Comparison of ENCODE assay signal across 1 cellular context in genomic region chr20:45365444-45365970, GRCh38.
TF ChIP-seq lines count a peak whose summit lies in the region.

No MANE protein-coding gene starts in this region.

TF ChIP-seq in neural cell, 6 proteins besides CTCF, POLR2A, EP300 and RAD21:
- TF ChIP-seq EZH2 (IDR thresholded peaks at IDR 0.05; ENCODE audit: borderline replicate concordance, insufficient read depth, low read length, poor library complexity, severe bottlenecking): no peak
- no peak for TF ChIP-seq POLR2AphosphoS5 (IDR thresholded peaks at IDR 0.05)
- TF ChIP-seq, protein P1, sequence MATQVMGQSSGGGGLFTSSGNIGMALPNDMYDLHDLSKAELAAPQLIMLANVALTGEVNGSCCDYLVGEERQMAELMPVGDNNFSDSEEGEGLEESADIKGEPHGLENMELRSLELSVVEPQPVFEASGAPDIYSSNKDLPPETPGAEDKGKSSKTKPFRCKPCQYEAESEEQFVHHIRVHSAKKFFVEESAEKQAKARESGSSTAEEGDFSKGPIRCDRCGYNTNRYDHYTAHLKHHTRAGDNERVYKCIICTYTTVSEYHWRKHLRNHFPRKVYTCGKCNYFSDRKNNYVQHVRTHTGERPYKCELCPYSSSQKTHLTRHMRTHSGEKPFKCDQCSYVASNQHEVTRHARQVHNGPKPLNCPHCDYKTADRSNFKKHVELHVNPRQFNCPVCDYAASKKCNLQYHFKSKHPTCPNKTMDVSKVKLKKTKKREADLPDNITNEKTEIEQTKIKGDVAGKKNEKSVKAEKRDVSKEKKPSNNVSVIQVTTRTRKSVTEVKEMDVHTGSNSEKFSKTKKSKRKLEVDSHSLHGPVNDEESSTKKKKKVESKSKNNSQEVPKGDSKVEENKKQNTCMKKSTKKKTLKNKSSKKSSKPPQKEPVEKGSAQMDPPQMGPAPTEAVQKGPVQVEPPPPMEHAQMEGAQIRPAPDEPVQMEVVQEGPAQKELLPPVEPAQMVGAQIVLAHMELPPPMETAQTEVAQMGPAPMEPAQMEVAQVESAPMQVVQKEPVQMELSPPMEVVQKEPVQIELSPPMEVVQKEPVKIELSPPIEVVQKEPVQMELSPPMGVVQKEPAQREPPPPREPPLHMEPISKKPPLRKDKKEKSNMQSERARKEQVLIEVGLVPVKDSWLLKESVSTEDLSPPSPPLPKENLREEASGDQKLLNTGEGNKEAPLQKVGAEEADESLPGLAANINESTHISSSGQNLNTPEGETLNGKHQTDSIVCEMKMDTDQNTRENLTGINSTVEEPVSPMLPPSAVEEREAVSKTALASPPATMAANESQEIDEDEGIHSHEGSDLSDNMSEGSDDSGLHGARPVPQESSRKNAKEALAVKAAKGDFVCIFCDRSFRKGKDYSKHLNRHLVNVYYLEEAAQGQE (IDR thresholded peaks at IDR 0.05; ENCODE audit: borderline replicate concordance): no peak
- no peak for TF ChIP-seq TAF1 (IDR thresholded peaks at IDR 0.05; ENCODE audit: low read depth)
- TF ChIP-seq SMC3 (conservative IDR thresholded peaks at IDR 0.05; ENCODE audit: poor library complexity): no peak
- TF ChIP-seq MXI1 (conservative IDR thresholded peaks at IDR 0.05; ENCODE audit: poor library complexity, severe bottlenecking): no peak
